1 cellular context compared by ENCODE assay signal in the genomic region with DNA sequence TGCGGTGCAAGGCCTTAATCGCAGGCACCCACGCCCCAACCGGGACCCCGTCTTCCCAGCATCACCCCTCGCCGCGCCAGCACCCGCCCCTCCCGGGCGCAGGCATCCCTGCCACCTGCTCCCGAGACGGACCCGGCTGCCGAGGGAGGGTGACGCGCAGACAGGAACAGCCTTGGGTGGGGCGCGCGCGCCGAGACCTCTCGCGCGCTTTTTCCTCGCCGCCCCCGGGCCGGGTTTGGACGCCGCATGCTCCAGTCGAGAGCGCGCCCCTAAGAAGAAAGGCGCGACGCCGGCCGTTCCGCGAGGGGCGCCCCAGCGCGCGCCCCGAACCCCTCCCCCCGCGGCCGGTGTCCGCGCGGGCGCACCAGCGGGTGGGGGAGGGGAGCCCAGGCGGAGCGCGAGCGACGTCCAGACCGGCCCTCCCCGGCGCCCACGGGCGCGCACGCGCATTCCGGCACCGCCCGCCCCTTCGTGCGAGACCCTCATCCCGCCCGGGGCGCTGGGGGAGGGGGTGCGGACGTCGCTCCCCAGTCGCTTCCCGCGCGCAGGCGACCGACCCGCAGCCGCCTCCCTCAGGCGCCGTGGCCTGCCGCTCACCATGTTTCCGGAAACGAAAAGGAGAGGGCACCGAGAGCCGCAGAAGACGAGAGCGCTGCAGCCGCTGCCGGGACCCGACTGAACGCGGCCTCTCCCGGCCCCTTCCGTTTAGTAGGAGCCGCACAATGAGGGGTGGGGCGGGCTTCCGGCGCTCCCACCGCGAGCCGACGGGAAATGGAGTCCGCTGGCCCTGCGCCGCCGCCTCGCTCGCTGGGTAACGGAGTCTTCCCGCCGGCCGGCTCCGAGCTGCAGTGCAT.
TF ChIP-seq lines count a peak whose summit lies in the region.

CFL1 (minus strand) TSS at position 681 of the 854 bp plus-strand sequence; CDS start at position 600, 81 bp downstream.

TF ChIP-seq in H1, 55 proteins besides CTCF, POLR2A, EP300 and RAD21 (continues in another document):
- TF ChIP-seq EGR1 (IDR thresholded peaks at IDR 0.05; ENCODE audit: borderline replicate concordance, low read depth, low read length) (0 out of 2 replicates have a peak, but pooled peaks have one; percentile 32), RXRA (IDR thresholded peaks at IDR 0.05; ENCODE audit: insufficient read depth, low read depth, low read length) (no peak), TAF1 (IDR thresholded peaks at IDR 0.05; ENCODE audit: low read depth, low read length) (peak; percentile 100), SIX5 (IDR thresholded peaks at IDR 0.05; ENCODE audit: low read depth, low read length) (peak; percentile 85), EZH2 (IDR thresholded peaks at IDR 0.05; ENCODE audit: low read depth, low read length, severe bottlenecking) (no peak), GTF2F1 (IDR thresholded peaks at IDR 0.05; ENCODE audit: borderline replicate concordance, low read depth, low read length) (peak; percentile 90), USF2 (IDR thresholded peaks at IDR 0.05; ENCODE audit: low read length) (no peak), HDAC2 (IDR thresholded peaks at IDR 0.05; ENCODE audit: borderline replicate concordance in 1 of 2, low read depth in 2 of 2, low read length in 2 of 2) (no peak), NANOG (IDR thresholded peaks at IDR 0.05; ENCODE audit: insufficient read depth, low read depth, low read length, poor library complexity, severe bottlenecking) (peak; percentile 18), SP4 (IDR thresholded peaks at IDR 0.05; ENCODE audit: low read length) (no peak), SIRT6 (IDR thresholded peaks at IDR 0.05; ENCODE audit: low read length) (no peak), CREB1 (IDR thresholded peaks at IDR 0.05) (peak; percentile 49; the same call in 1 of the 2 replicates), RNF2 (IDR thresholded peaks at IDR 0.05; ENCODE audit: borderline replicate concordance, low read depth, low read length, missing control alignments, poor library complexity, severe bottlenecking) (no peak), SIN3A (conservative IDR thresholded peaks at IDR 0.05 in 1 of 2, IDR thresholded peaks at IDR 0.05 in 1 of 2; ENCODE audit: low read depth in 1 of 2, low read length in 2 of 2) (peak; percentile 23 to 86; a peak in 3 of 4 replicates), CTBP2 (IDR thresholded peaks at IDR 0.05; ENCODE audit: borderline replicate concordance, insufficient read depth, insufficient read length, low read length) (no peak), KDM4A (IDR thresholded peaks at IDR 0.05; ENCODE audit: low read depth, low read length, severe bottlenecking) (peak; percentile 33), MAFK (IDR thresholded peaks at IDR 0.05; ENCODE audit: low read depth, low read length) (no peak), BRCA1 (IDR thresholded peaks at IDR 0.05; ENCODE audit: low read depth, low read length) (no peak), CHD1 (IDR thresholded peaks at IDR 0.05; ENCODE audit: low read depth, low read length) (no peak), SP2 (IDR thresholded peaks at IDR 0.05; ENCODE audit: low read length) (no peak), SUZ12 (IDR thresholded peaks at IDR 0.05; ENCODE audit: low read length) (no peak), ZNF274 (IDR thresholded peaks at IDR 0.05; ENCODE audit: borderline replicate concordance, extremely low read depth, low read length) (no peak), JUN (IDR thresholded peaks at IDR 0.05; ENCODE audit: low read depth, low read length) (no peak), PHF8 (conservative IDR thresholded peaks at IDR 0.05; ENCODE audit: low read depth, low read length) (peak; percentile 94), BACH1 (IDR thresholded peaks at IDR 0.05; ENCODE audit: low read length) (no peak), POLR2AphosphoS5 (IDR thresholded peaks at IDR 0.05; ENCODE audit: low read depth, low read length) (peak; percentile 99), CHD2 (IDR thresholded peaks at IDR 0.05; ENCODE audit: low read length) (no peak), TEAD4 (IDR thresholded peaks at IDR 0.05; ENCODE audit: low read depth, low read length) (peak; percentile 36; the same call in 1 of the 2 replicates), CBX8 (IDR thresholded peaks at IDR 0.05; ENCODE audit: borderline replicate concordance, low read depth, low read length) (no peak), GABPA (IDR thresholded peaks at IDR 0.05; ENCODE audit: borderline replicate concordance, insufficient read depth, low read length) (peak; percentile 93), JUND (IDR thresholded peaks at IDR 0.05; ENCODE audit: low read length) (0 out of 2 replicates have a peak, but pooled peaks have one; percentile 15), RBBP5 (IDR thresholded peaks at IDR 0.05; ENCODE audit: borderline replicate concordance, low read depth, low read length) (no peak), CBX5 (IDR thresholded peaks at IDR 0.05; ENCODE audit: low read depth, low read length) (no peak), TCF12 (IDR thresholded peaks at IDR 0.05; ENCODE audit: low read depth, low read length) (0 out of 2 replicates have a peak, but pooled peaks have one; percentile 23), SRF (IDR thresholded peaks at IDR 0.05; ENCODE audit: low read depth, low read length) (no peak), YY1 (IDR thresholded peaks at IDR 0.05; ENCODE audit: low read depth, low read length) (peak; percentile 37; the same call in 1 of the 2 replicates), BCL11A (IDR thresholded peaks at IDR 0.05; ENCODE audit: low read depth in 2 of 2, low read length in 2 of 2) (no peak), FOSL1 (IDR thresholded peaks at IDR 0.05; ENCODE audit: insufficient read depth, low read depth, low read length) (no peak), POU5F1 (IDR thresholded peaks at IDR 0.05; ENCODE audit: low read depth, low read length) (no peak), KDM1A (IDR thresholded peaks at IDR 0.05; ENCODE audit: borderline replicate concordance, low read length) (no peak), NRF1 (IDR thresholded peaks at IDR 0.05; ENCODE audit: low read depth, low read length) (no peak), TBP (IDR thresholded peaks at IDR 0.05; ENCODE audit: low read depth, low read length) (peak; percentile 98), KDM5A (IDR thresholded peaks at IDR 0.05; ENCODE audit: low read length) (no peak), TAF7 (optimal IDR thresholded peaks at IDR 0.05; ENCODE audit: borderline replicate concordance, low read depth, low read length) (peak; percentile 99), CEBPB (IDR thresholded peaks at IDR 0.05; ENCODE audit: low read depth, low read length) (no peak), HDAC6 (IDR thresholded peaks at IDR 0.05; ENCODE audit: low read depth, low read length) (no peak), ASH2L (IDR thresholded peaks at IDR 0.05; ENCODE audit: low read length) (peak; percentile 27), RFX5 (IDR thresholded peaks at IDR 0.05; ENCODE audit: borderline replicate concordance, low read depth, low read length) (no peak), SAP30 (IDR thresholded peaks at IDR 0.05; ENCODE audit: insufficient read depth, insufficient replicate concordance, low read length) (no peak)
- TF ChIP-seq, protein P1, sequence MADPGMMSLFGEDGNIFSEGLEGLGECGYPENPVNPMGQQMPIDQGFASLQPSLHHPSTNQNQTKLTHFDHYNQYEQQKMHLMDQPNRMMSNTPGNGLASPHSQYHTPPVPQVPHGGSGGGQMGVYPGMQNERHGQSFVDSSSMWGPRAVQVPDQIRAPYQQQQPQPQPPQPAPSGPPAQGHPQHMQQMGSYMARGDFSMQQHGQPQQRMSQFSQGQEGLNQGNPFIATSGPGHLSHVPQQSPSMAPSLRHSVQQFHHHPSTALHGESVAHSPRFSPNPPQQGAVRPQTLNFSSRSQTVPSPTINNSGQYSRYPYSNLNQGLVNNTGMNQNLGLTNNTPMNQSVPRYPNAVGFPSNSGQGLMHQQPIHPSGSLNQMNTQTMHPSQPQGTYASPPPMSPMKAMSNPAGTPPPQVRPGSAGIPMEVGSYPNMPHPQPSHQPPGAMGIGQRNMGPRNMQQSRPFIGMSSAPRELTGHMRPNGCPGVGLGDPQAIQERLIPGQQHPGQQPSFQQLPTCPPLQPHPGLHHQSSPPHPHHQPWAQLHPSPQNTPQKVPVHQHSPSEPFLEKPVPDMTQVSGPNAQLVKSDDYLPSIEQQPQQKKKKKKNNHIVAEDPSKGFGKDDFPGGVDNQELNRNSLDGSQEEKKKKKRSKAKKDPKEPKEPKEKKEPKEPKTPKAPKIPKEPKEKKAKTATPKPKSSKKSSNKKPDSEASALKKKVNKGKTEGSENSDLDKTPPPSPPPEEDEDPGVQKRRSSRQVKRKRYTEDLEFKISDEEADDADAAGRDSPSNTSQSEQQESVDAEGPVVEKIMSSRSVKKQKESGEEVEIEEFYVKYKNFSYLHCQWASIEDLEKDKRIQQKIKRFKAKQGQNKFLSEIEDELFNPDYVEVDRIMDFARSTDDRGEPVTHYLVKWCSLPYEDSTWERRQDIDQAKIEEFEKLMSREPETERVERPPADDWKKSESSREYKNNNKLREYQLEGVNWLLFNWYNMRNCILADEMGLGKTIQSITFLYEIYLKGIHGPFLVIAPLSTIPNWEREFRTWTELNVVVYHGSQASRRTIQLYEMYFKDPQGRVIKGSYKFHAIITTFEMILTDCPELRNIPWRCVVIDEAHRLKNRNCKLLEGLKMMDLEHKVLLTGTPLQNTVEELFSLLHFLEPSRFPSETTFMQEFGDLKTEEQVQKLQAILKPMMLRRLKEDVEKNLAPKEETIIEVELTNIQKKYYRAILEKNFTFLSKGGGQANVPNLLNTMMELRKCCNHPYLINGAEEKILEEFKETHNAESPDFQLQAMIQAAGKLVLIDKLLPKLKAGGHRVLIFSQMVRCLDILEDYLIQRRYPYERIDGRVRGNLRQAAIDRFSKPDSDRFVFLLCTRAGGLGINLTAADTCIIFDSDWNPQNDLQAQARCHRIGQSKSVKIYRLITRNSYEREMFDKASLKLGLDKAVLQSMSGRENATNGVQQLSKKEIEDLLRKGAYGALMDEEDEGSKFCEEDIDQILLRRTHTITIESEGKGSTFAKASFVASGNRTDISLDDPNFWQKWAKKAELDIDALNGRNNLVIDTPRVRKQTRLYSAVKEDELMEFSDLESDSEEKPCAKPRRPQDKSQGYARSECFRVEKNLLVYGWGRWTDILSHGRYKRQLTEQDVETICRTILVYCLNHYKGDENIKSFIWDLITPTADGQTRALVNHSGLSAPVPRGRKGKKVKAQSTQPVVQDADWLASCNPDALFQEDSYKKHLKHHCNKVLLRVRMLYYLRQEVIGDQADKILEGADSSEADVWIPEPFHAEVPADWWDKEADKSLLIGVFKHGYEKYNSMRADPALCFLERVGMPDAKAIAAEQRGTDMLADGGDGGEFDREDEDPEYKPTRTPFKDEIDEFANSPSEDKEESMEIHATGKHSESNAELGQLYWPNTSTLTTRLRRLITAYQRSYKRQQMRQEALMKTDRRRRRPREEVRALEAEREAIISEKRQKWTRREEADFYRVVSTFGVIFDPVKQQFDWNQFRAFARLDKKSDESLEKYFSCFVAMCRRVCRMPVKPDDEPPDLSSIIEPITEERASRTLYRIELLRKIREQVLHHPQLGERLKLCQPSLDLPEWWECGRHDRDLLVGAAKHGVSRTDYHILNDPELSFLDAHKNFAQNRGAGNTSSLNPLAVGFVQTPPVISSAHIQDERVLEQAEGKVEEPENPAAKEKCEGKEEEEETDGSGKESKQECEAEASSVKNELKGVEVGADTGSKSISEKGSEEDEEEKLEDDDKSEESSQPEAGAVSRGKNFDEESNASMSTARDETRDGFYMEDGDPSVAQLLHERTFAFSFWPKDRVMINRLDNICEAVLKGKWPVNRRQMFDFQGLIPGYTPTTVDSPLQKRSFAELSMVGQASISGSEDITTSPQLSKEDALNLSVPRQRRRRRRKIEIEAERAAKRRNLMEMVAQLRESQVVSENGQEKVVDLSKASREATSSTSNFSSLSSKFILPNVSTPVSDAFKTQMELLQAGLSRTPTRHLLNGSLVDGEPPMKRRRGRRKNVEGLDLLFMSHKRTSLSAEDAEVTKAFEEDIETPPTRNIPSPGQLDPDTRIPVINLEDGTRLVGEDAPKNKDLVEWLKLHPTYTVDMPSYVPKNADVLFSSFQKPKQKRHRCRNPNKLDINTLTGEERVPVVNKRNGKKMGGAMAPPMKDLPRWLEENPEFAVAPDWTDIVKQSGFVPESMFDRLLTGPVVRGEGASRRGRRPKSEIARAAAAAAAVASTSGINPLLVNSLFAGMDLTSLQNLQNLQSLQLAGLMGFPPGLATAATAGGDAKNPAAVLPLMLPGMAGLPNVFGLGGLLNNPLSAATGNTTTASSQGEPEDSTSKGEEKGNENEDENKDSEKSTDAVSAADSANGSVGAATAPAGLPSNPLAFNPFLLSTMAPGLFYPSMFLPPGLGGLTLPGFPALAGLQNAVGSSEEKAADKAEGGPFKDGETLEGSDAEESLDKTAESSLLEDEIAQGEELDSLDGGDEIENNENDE (IDR thresholded peaks at IDR 0.05; ENCODE audit: insufficient replicate concordance, low read length): no peak
- TF ChIP-seq, protein P2, sequence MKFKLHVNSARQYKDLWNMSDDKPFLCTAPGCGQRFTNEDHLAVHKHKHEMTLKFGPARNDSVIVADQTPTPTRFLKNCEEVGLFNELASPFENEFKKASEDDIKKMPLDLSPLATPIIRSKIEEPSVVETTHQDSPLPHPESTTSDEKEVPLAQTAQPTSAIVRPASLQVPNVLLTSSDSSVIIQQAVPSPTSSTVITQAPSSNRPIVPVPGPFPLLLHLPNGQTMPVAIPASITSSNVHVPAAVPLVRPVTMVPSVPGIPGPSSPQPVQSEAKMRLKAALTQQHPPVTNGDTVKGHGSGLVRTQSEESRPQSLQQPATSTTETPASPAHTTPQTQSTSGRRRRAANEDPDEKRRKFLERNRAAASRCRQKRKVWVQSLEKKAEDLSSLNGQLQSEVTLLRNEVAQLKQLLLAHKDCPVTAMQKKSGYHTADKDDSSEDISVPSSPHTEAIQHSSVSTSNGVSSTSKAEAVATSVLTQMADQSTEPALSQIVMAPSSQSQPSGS (IDR thresholded peaks at IDR 0.05; ENCODE audit: low read length): no peak
- TF ChIP-seq, protein P3, sequence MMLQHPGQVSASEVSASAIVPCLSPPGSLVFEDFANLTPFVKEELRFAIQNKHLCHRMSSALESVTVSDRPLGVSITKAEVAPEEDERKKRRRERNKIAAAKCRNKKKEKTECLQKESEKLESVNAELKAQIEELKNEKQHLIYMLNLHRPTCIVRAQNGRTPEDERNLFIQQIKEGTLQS (IDR thresholded peaks at IDR 0.05; ENCODE audit: insufficient read depth, low read depth, low read length): 0 out of 2 replicates have a peak, but pooled peaks have one; percentile 16
- TF ChIP-seq, protein P4, sequence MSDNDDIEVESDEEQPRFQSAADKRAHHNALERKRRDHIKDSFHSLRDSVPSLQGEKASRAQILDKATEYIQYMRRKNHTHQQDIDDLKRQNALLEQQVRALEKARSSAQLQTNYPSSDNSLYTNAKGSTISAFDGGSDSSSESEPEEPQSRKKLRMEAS (IDR thresholded peaks at IDR 0.05): no peak; the same call in 1 of the 2 replicates
- TF ChIP-seq, protein P5, sequence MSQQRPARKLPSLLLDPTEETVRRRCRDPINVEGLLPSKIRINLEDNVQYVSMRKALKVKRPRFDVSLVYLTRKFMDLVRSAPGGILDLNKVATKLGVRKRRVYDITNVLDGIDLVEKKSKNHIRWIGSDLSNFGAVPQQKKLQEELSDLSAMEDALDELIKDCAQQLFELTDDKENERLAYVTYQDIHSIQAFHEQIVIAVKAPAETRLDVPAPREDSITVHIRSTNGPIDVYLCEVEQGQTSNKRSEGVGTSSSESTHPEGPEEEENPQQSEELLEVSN (IDR thresholded peaks at IDR 0.05): peak; percentile 41; the same call in 1 of the 2 replicates
